In genomic region chr19:43934985-43935708, GRCh38 we compare ENCODE assay signal across 8 cellular contexts. TPM values are rescaled to one million over a fixed set of nuclear protein-coding genes. Genes with fewer than 3 reads are reported as not detected.
A peak's percentile ranks its signal among the peaks of the same experiment; 100 is the strongest.
DNase-seq lines count a peak whose midpoint lies in the region; ATAC-seq and TF ChIP-seq lines count a peak whose summit lies in the region.

Gene ZNF45, minus strand, starts transcription at chr19:43935282. Its CDS starts 13,097 bp downstream, at chr19:43922185.

- 0 out of 2 replicates have a peak, but pooled peaks cover 4% of the 10 kb centered on the region for H3K79me2 ChIP-seq in OCI-LY1 (ENCODE audit: insufficient read depth, low read length)

- no peaks in the 10 kb centered on the region for H3K9me2 ChIP-seq in OCI-LY1 (ENCODE audit: low read depth, low read length)

- peak within 1 kb of the TSS; percentile 87 for H3K4me2 ChIP-seq in OCI-LY1 (ENCODE audit: low read length)

- in situ Hi-C loops in endometrial microvascular endothelial cells (cut with HindIII; ENCODE audit: inconsistent ontology term, low pct_unique_long_range_greater_than_20kb, low sequenced_read_pairs), result no loop called here

- H3K4me1 ChIP-seq in HUES6 (ENCODE audit: control insufficient read depth, insufficient read depth, low read length) (peaks cover 6% of the 10 kb centered on the region), OCI-LY1 (ENCODE audit: insufficient read depth, low read length, severe bottlenecking) (peaks cover 18% of the 10 kb centered on the region), mesodermal cell (ENCODE audit: control insufficient read depth, insufficient read depth, low read length, poor library complexity, severe bottlenecking) (peaks cover 4% of the 10 kb centered on the region)

- H3K4me3 ChIP-seq in HUES6 (ENCODE audit: low read depth, low read length) (peak within 1 kb of the TSS; percentile 83), OCI-LY1 (ENCODE audit: low read depth, low read length, poor library complexity, severe bottlenecking) (peak within 1 kb of the TSS; percentile 86), mesodermal cell (ENCODE audit: extremely low read depth, insufficient read depth, low read length, poor library complexity, severe bottlenecking) (peak within 1 kb of the TSS; percentile 75)

- H3K9me3 ChIP-seq in HUES6 (ENCODE audit: control insufficient read depth, insufficient read depth, low read depth, low read length) (0 out of 2 replicates have a peak, but pooled peaks cover 3% of the 10 kb centered on the region), OCI-LY1 (ENCODE audit: low read length) (peaks cover 11% of the 10 kb centered on the region; the same call in 1 of the 2 replicates), mesodermal cell (ENCODE audit: control insufficient read depth, low read length) (no peaks in the 10 kb centered on the region)

- H3K27me3 ChIP-seq in HUES6 (ENCODE audit: control insufficient read depth, insufficient read depth, low read length), result no peaks in the 10 kb centered on the region
- H3K27me3 ChIP-seq in OCI-LY1 (ENCODE audit: insufficient read depth, low read length), result no peaks in the 10 kb centered on the region

- TF ChIP-seq CTCF in OCI-LY1 (IDR thresholded peaks at IDR 0.05; ENCODE audit: low read length), result no peak

- H3K27ac ChIP-seq in HUES6 (ENCODE audit: low read depth, low read length), result peak within 1 kb of the TSS; percentile 62; the same call in 1 of the 2 replicates
- no peak within 1 kb of the TSS for H3K27ac ChIP-seq in OCI-LY1 (ENCODE audit: low read depth, low read length, poor library complexity, severe bottlenecking)
- H3K27ac ChIP-seq in mesodermal cell (ENCODE audit: low read depth, low read length, severe bottlenecking), result peak within 1 kb of the TSS; percentile 77

- peak; percentile 95 for ATAC-seq in GM21390 (IDR thresholded peaks at IDR 0.05; ENCODE audit: unreplicated experiment)

- no peaks in the 10 kb centered on the region for H4K20me1 ChIP-seq in OCI-LY1 (ENCODE audit: insufficient read depth, low read length)

- H3K36me3 ChIP-seq in HUES6 (ENCODE audit: control insufficient read depth, insufficient read depth, low read length) (peaks cover 24% of the 10 kb centered on the region), OCI-LY1 (ENCODE audit: insufficient read depth, low read length) (peaks cover 34% of the 10 kb centered on the region), mesodermal cell (ENCODE audit: control insufficient read depth, insufficient read depth, low read length) (peaks cover 29% of the 10 kb centered on the region)

- H2AFZ ChIP-seq in OCI-LY1 (ENCODE audit: low read length), result peak within 1 kb of the TSS; percentile 98

- WGBS in mesodermal cell (ENCODE audit: insufficient coverage in 2 of 2), 2 experiments, result 0 to 1% methylated on average over 41 of the region's 42 CpGs

- H3K9ac ChIP-seq in HUES6 (ENCODE audit: low read length), result peak within 1 kb of the TSS; percentile 74
- peak within 1 kb of the TSS; percentile 89 for H3K9ac ChIP-seq in OCI-LY1 (ENCODE audit: low read length)

- no peaks in the 10 kb centered on the region for H3F3A ChIP-seq in OCI-LY1 (ENCODE audit: insufficient read depth, low read length)

- DNase-seq in COR-L47 (lab: John Stamatoyannopoulos, UW), result peak; percentile 84
- peak; percentile 87 for DNase-seq in activated CD8-positive, alpha-beta memory T cell treated with anti-CD3 and anti-CD28 coated beads, Interleukin-2, amount 50 U/mL, for 4 hours
- DNase-seq in stimulated activated CD8-positive, alpha-beta memory T cell treated with anti-CD3 and anti-CD28 coated beads, Interleukin-15, amount 100 ng/mL, for 4 hours (ENCODE audit: low read depth in 2 of 2), result peak; percentile 76 to 79

RNA-seq across cellular contexts. Expression of gene ZNF45, which starts in this region (rescaled TPM):
- total RNA-seq in endometrial microvascular endothelial cells (ENCODE audit: inconsistent ontology term), result 10.5 TPM
- polyA plus RNA-seq in mesodermal cell (2013, experiment 1 of 2), result 9.3 TPM
- polyA plus RNA-seq in mesodermal cell (2013, experiment 2 of 2), result 11.8 TPM
